19 cellular contexts compared by ENCODE assay signal in the genomic region with DNA sequence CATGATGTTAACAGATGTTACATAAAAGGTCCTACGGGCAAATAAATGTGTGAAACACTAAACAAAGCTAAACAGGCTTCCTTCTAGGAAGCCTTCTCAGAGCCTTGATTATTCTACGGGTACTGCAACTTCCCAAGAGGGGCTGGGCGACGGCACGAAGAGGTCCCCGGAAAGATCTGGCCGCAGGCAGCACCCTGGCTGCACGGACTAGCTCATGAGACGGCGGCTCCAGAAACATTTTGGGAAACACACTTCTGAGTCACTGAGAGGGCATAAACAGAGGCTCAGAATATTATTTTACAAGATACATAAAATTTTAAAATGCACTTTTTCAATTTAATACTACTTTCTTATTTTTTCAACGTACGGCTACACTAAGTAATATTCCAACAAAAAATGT. TPM values are rescaled to one million over a fixed set of nuclear protein-coding genes. Genes with fewer than 3 reads are reported as not detected.
DNase-seq lines count a peak whose midpoint lies in the region; ATAC-seq and TF ChIP-seq lines count a peak whose summit lies in the region.
"Had no signal": no experiment of that assay in that cellular context is flagged by ENCODE, and none has a peak within 500 bp of the region (broad histone marks: within the 10 kb centered on the region; RNA-seq: fewer than 3 reads in every experiment).

No MANE protein-coding gene starts in this region.

- TF ChIP-seq CTCF in natural killer cell (IDR thresholded peaks at IDR 0.05) (no peak), PC-3 (conservative IDR thresholded peaks at IDR 0.05; ENCODE audit: low read depth, low read length) (no peak)

- no peaks in the 10 kb centered on the region for H3K9me2 ChIP-seq in PC-3 (replicated peaks; ENCODE audit: low read length)

- no TSS peak for BruUV-seq in PC-3 (replicated peaks; lab: Mats Ljungman, UMichigan)

- no peaks in the 10 kb centered on the region for H3K79me2 ChIP-seq in PC-3 (ENCODE audit: low read length)
- H3K79me2 ChIP-seq: hepatocyte had no signal

- H2AFZ ChIP-seq in PC-3 (ENCODE audit: low read length), result 0 out of 2 replicates have a peak overlapping the region, but pooled peaks have one; percentile 3
- H2AFZ ChIP-seq: hepatocyte had no signal

- H3K27ac ChIP-seq in PC-3 (ENCODE audit: low read length), result no peak overlapping the region
- H3K27ac ChIP-seq: C4-2B, hepatocyte, SJCRH30 had no signal

- peaks cover 6 to 16% of the 10 kb centered on the region in 2 donors for H3K4me1 Mint-ChIP-seq in natural killer cell
- H3K4me1 Mint-ChIP-seq in natural killer cell treated with Interleukin-12 subunit alpha and Interleukin-12 subunit beta and Interleukin-15 and Interleukin-18, amount 100 ng/mL, for 72 hours (ENCODE audit: low read depth in 2 of 2), result peaks cover 15% of the 10 kb centered on the region in 2 donors

- ATAC-seq in natural killer cell, result no peak
- no peak for ATAC-seq in natural killer cell treated with Interleukin-12 subunit alpha and Interleukin-12 subunit beta and Interleukin-15 and Interleukin-18, amount 100 ng/mL, for 72 hours
- no peak for ATAC-seq in PC-3
- no peak for ATAC-seq in HG02610 (IDR thresholded peaks at IDR 0.05; ENCODE audit: unreplicated experiment)

- H3K36me3 ChIP-seq in PC-3 (ENCODE audit: low read depth, low read length), result peaks cover 2% of the 10 kb centered on the region; the same call in 1 of the 2 replicates
- H3K36me3 ChIP-seq: pancreas had no signal

- H3K27me3 ChIP-seq in PC-3 (ENCODE audit: low read length), result no peaks in the 10 kb centered on the region
- H3K27me3 ChIP-seq: esophagus squamous epithelium, hepatocyte, pancreas, right atrium auricular region, SJCRH30, tibial nerve had no signal

- intact Hi-C loops in natural killer cell (cut with micrococcal nuclease), result no loop called here
- intact Hi-C loops in PC-3 (cut with micrococcal nuclease), result loop anchor here (1.0 to 10.0 kb wide), 3 partner anchors 42 to 905 kb away; no protein-coding TSS in a partner anchor

- peaks cover 11% of the 10 kb centered on the region; the same call in 1 of the 2 replicates for H3K4me1 ChIP-seq in PC-3 (ENCODE audit: insufficient read depth, low read length)
- H3K4me1 ChIP-seq: pancreas had no signal

- peak overlapping the region; percentile 53 for H3K4me3 Mint-ChIP-seq in natural killer cell
- H3K4me3 Mint-ChIP-seq in natural killer cell treated with Interleukin-12 subunit alpha and Interleukin-12 subunit beta and Interleukin-15 and Interleukin-18, amount 100 ng/mL, for 72 hours, result no peak overlapping the region
- H3K4me3 Mint-ChIP-seq: dendritic cell treated with granulocyte-macrophage colony-stimulating factor and Interleukin-4, amounts not matched to agents 40 ng/mL and 50 ng/mL, for 4 days; nephron progenitor cell had no signal

- H3K9me3 Mint-ChIP-seq in natural killer cell, result no peaks in the 10 kb centered on the region
- no peaks in the 10 kb centered on the region for H3K9me3 Mint-ChIP-seq in natural killer cell treated with Interleukin-12 subunit alpha and Interleukin-12 subunit beta and Interleukin-15 and Interleukin-18, amount 100 ng/mL, for 72 hours
- H3K9me3 Mint-ChIP-seq: dendritic cell treated with granulocyte-macrophage colony-stimulating factor and Interleukin-4, amounts not matched to agents 40 ng/mL and 50 ng/mL, for 4 days; nephron progenitor cell had no signal

- POLR2A ChIA-PET in PC-3 (lab: Charles Lee; ENCODE audit: unreplicated experiment), result no interaction called here

- no peak overlapping the region for H3K9ac ChIP-seq in PC-3 (ENCODE audit: low read length)

- DNase-seq in natural killer cell (no peak), PC-3 (no peak), islet precursor cell (peak; percentile 37), NAMALWA (ENCODE audit: low spot score) (no peak)
- no peak for DNase-seq in natural killer cell treated with Interleukin-12 subunit alpha and Interleukin-12 subunit beta and Interleukin-15 and Interleukin-18, amount 100 ng/mL, for 72 hours (ENCODE audit: low spot score)
- DNase-seq in activated CD4-positive, CD25-positive, alpha-beta regulatory T cell (lab: John Stamatoyannopoulos, UW), result no peak
- DNase-seq: EL, esophagus squamous epithelium, HCEC 1CT, SJCRH30 had no signal

- H3K4me3 ChIP-seq in PC-3 (ENCODE audit: low read length), result no peak overlapping the region
- H3K4me3 ChIP-seq: hepatocyte, K562, SJCRH30 had no signal

- H4K20me1 ChIP-seq in PC-3 (ENCODE audit: low read length), result no peaks in the 10 kb centered on the region

- no peak overlapping the region for H3K4me2 ChIP-seq in PC-3 (ENCODE audit: low read length)

- peaks cover 3% of the 10 kb centered on the region for H3F3A ChIP-seq in PC-3 (ENCODE audit: low read length, unreplicated experiment)

- peak overlapping the region in 1 of 2 donors; percentile 22 for H3K27ac Mint-ChIP-seq in natural killer cell
- H3K27ac Mint-ChIP-seq in natural killer cell treated with Interleukin-12 subunit alpha and Interleukin-12 subunit beta and Interleukin-15 and Interleukin-18, amount 100 ng/mL, for 72 hours, result no peak overlapping the region
- H3K27ac Mint-ChIP-seq: dendritic cell treated with granulocyte-macrophage colony-stimulating factor and Interleukin-4, amounts not matched to agents 40 ng/mL and 50 ng/mL, for 4 days; nephron progenitor cell had no signal

- no peaks in the 10 kb centered on the region for H3K27me3 Mint-ChIP-seq in natural killer cell (ENCODE audit: low read depth in 2 of 2)
- H3K27me3 Mint-ChIP-seq in natural killer cell treated with Interleukin-12 subunit alpha and Interleukin-12 subunit beta and Interleukin-15 and Interleukin-18, amount 100 ng/mL, for 72 hours, result no peaks in the 10 kb centered on the region
- H3K27me3 Mint-ChIP-seq: dendritic cell treated with granulocyte-macrophage colony-stimulating factor and Interleukin-4, amounts not matched to agents 40 ng/mL and 50 ng/mL, for 4 days had no signal

- CTCF ChIA-PET in PC-3 (lab: Charles Lee), result no interaction called here

- no peaks in the 10 kb centered on the region for H3K9me3 ChIP-seq in PC-3 (ENCODE audit: low read length)
- H3K9me3 ChIP-seq: esophagus squamous epithelium, pancreas, right atrium auricular region, SJCRH30, tibial nerve had no signal

- no peaks in the 10 kb centered on the region for H3K36me3 Mint-ChIP-seq in natural killer cell
- H3K36me3 Mint-ChIP-seq in natural killer cell treated with Interleukin-12 subunit alpha and Interleukin-12 subunit beta and Interleukin-15 and Interleukin-18, amount 100 ng/mL, for 72 hours, result peaks cover 5% of the 10 kb centered on the region

RNA-seq across cellular contexts. Expression of gene STX2, which starts 19.4 kb away (rescaled TPM):
- total RNA-seq in natural killer cell (10 to 100 TPM in 2 of 3 donors, 1 to 10 TPM in 1; 7.9 to 14.4 (median 14.1) TPM), PC-3 (2014; rRNA removed) (18.2 and 24.0 TPM in 2 replicates)
- 10 to 100 TPM in 1 of 2 donors, 1 to 10 TPM in 1; 9.0 to 16.4 TPM for total RNA-seq in natural killer cell treated with Interleukin-12 subunit alpha and Interleukin-12 subunit beta and Interleukin-15 and Interleukin-18, amount 100 ng/mL, for 72 hours

RNA-seq across cellular contexts. Expression of gene RAN, which starts 52.2 kb away (rescaled TPM):
- total RNA-seq in natural killer cell, result 100 to 1,000 TPM; 244 to 264 (median 247) TPM
- 1,000 to 10,000 TPM; 1,073 to 1,486 TPM for total RNA-seq in natural killer cell treated with Interleukin-12 subunit alpha and Interleukin-12 subunit beta and Interleukin-15 and Interleukin-18, amount 100 ng/mL, for 72 hours
- 3,300 and 3,371 TPM in 2 replicates for total RNA-seq in PC-3 (2014; rRNA removed)

Comparison
In these comparisons a context has a peak if more than half of its experiments do, and no peak if none do; other contexts are left out.
1. RNA of gene RAN, which starts 52.2 kb away (total RNA-seq): 3,300 to 3,371 TPM in PC-3 and 1,073 to 1,486 TPM in natural killer cell treated with Interleukin-12 subunit alpha and Interleukin-12 subunit beta and Interleukin-15 and Interleukin-18, amount 100 ng/mL, for 72 hours; 244 to 264 TPM in natural killer cell; every median in the first group is over 4 times any median in the second.